In genomic region chr15:100926258-100926657, GRCh38 we compare ENCODE assay signal across 15 cellular contexts. TPM values are rescaled to one million over a fixed set of nuclear protein-coding genes. Genes with fewer than 3 reads are reported as not detected.
DNase-seq lines count a peak whose midpoint lies in the region; ATAC-seq and TF ChIP-seq lines count a peak whose summit lies in the region.
"Had no signal": no experiment of that assay in that cellular context is flagged by ENCODE, and none has a peak within 500 bp of the region (broad histone marks: within the 10 kb centered on the region; RNA-seq: fewer than 3 reads in every experiment).

No MANE protein-coding gene starts in this region.

- no peak overlapping the region for H3K4me3 ChIP-seq in cardiac muscle cell
- no peak overlapping the region for H3K4me3 ChIP-seq in heart left ventricle
- no peak overlapping the region for H3K4me3 ChIP-seq in upper lobe of right lung
- no peak overlapping the region for H3K4me3 ChIP-seq in coronary artery
- H3K4me3 ChIP-seq: prostate gland, SK-N-MC had no signal

- H3K27ac ChIP-seq in cardiac muscle cell (no peak overlapping the region), heart left ventricle (no peak overlapping the region), upper lobe of right lung (no peak overlapping the region), coronary artery (no peak overlapping the region)
- H3K27ac ChIP-seq: prostate gland, SK-N-MC had no signal

- H3K27me3 ChIP-seq in cardiac muscle cell = peaks cover 37% of the 10 kb centered on the region
- H3K27me3 ChIP-seq in heart left ventricle = peaks cover 0 to 4% (median 0%) of the 10 kb centered on the region in 9 donors
- no peaks in the 10 kb centered on the region for H3K27me3 ChIP-seq in upper lobe of right lung

- TF ChIP-seq CTCF in cardiac muscle cell (IDR thresholded peaks at IDR 0.05; ENCODE audit: low read depth, low read length) (peak; percentile 6), heart left ventricle (IDR thresholded peaks at IDR 0.05) (no peak), upper lobe of right lung (IDR thresholded peaks at IDR 0.05) (no peak), coronary artery (IDR thresholded peaks at IDR 0.05) (no peak)

- in situ Hi-C loops in KBM-7 (cut with MboI; ENCODE audit: low pct_unique_long_range_greater_than_20kb, low sequenced_read_pairs) = no loop called here

- no peak for ATAC-seq in heart left ventricle
- ATAC-seq in upper lobe of right lung = peak; percentile 37

- intact Hi-C loops in heart left ventricle (cut with DNase I) = no loop called here
- intact Hi-C loops in upper lobe of right lung (cut with DNase I) = no loop called here

- H3K4me1 ChIP-seq in cardiac muscle cell (ENCODE audit: low read depth) (peaks cover 11% of the 10 kb centered on the region), heart left ventricle (peaks cover 0 to 16% (median 0%) of the 10 kb centered on the region in 12 donors), upper lobe of right lung (no peaks in the 10 kb centered on the region)
- H3K4me1 ChIP-seq: prostate gland had no signal

- TF ChIP-seq POLR2A in heart left ventricle (IDR thresholded peaks at IDR 0.05) = no peak

- WGBS in heart left ventricle, 4 donors = 88 to 93% (median 90%) methylated on average over 11 of the region's 11 CpGs

- DNase-seq in cardiac muscle cell (ENCODE audit: low read depth in 1 of 2, low spot score in 1 of 2) = no peak
- no peak for DNase-seq in heart left ventricle
- DNase-seq in KBM-7 = peak; percentile 26
- DNase-seq in ecto neural progenitor cell (ENCODE audit: low spot score) = peak; percentile 53
- DNase-seq in upper lobe of right lung = no peak
- no peak for DNase-seq in coronary artery (ENCODE audit: low spot score)
- DNase-seq in ureter (ENCODE audit: low spot score) = no peak
- DNase-seq in NCI-H2196 (lab: John Stamatoyannopoulos, UW; ENCODE audit: unreplicated experiment) = no peak
- DNase-seq: activated CD4-positive, CD25-positive, alpha-beta regulatory T cell; activated T-cell treated with anti-CD3 and anti-CD28 coated beads, Interleukin-2, amount 50 U/mL, for 48 hours; amniotic stem cell; dermis blood vessel endothelial cell; NCI-H187 had no signal

- H3K9me3 ChIP-seq in cardiac muscle cell (ENCODE audit: low read depth) (no peaks in the 10 kb centered on the region), heart left ventricle (no peaks in the 10 kb centered on the region), upper lobe of right lung (no peaks in the 10 kb centered on the region)
- H3K9me3 ChIP-seq: prostate gland had no signal

- H3K36me3 ChIP-seq in cardiac muscle cell (no peaks in the 10 kb centered on the region), heart left ventricle (peaks cover 0 to 52% (median 8%) of the 10 kb centered on the region in 9 donors), upper lobe of right lung (peaks cover 32% of the 10 kb centered on the region)
- H3K36me3 ChIP-seq: prostate gland had no signal

RNA-seq across cellular contexts. Expression of gene LRRK1, which starts 7.1 kb away (rescaled TPM):
- total RNA-seq in cardiac muscle cell = 0.39 and 1.0 TPM in 2 replicates
- 0.12 and 0.72 TPM in 2 replicates for polyA plus RNA-seq in cardiac muscle cell
- total RNA-seq in heart left ventricle = 10 to 100 TPM in 1 of 9 donors, 1 to 10 TPM in 8; 1.4 to 12.7 (median 2.1) TPM
- polyA plus RNA-seq in heart left ventricle = 1 to 10 TPM; 1.3 to 2.1 TPM
- 22.6 TPM for total RNA-seq in upper lobe of right lung
- 29.5 TPM for total RNA-seq in ureter

RNA-seq across cellular contexts. Expression of gene ALDH1A3, which starts 46.6 kb away (rescaled TPM):
- total RNA-seq in cardiac muscle cell (not detected in 2 replicates), heart left ventricle (10 to 100 TPM in 2 of 9 donors, 1 to 10 TPM in 6, under 1 TPM in 1; 0.82 to 37.1 (median 4.7) TPM), upper lobe of right lung (9.9 TPM), ureter (24.2 TPM)
- polyA plus RNA-seq in cardiac muscle cell (0.28 TPM in 1 of 2 replicates, not detected in the other), heart left ventricle (1 to 10 TPM in 1 of 2 donors, under 1 TPM in 1; 0.91 to 6.3 TPM)

Comparison
In these comparisons a context has a peak if more than half of its experiments do, and no peak if none do; other contexts are left out.
1. DNase-seq: peak in KBM-7 (single experiment) and ecto neural progenitor cell (single experiment); none in cardiac muscle cell (0 of 2), heart left ventricle (0 of 5), upper lobe of right lung (single experiment), coronary artery (single experiment), ureter (single experiment) and NCI-H2196 (single experiment).